Comparison of ENCODE assay signal across 1 cellular context in genomic region chr5:42887575-42887974, GRCh38.
TF ChIP-seq lines count a peak whose summit lies in the region.

No MANE protein-coding gene starts in this region.

TF ChIP-seq in K562, 482 proteins besides CTCF, POLR2A, EP300 and RAD21 (continued from another document):
- TF ChIP-seq ZNF318 (IDR thresholded peaks at IDR 0.05; ENCODE audit: borderline replicate concordance in 1 of 2, low read depth in 1 of 2) (no peak), ATF7 (IDR thresholded peaks at IDR 0.05) (no peak)
